10 cellular contexts compared by ENCODE assay signal in genomic region chr2:217360781-217361485, GRCh38.
A peak's percentile ranks its signal among the peaks of the same experiment; 100 is the strongest.
DNase-seq lines count a peak whose midpoint lies in the region; ATAC-seq and TF ChIP-seq lines count a peak whose summit lies in the region.
"Had no signal": no experiment of that assay in that cellular context is flagged by ENCODE, and none has a peak within 500 bp of the region (broad histone marks: within the 10 kb centered on the region; RNA-seq: fewer than 3 reads in every experiment).

No MANE protein-coding gene starts in this region.

- intact Hi-C loops in lower lobe of right lung (cut with DNase I) = no loop called here
- intact Hi-C loops in vagina (cut with DNase I) = no loop called here

- peak; percentile 67 to 71 for ATAC-seq in lower lobe of right lung

- H3K4me3 ChIP-seq in astrocyte of the spinal cord (ENCODE audit: low read depth, low read length) = no peak overlapping the region
- H3K4me3 ChIP-seq in lower lobe of right lung = no peak overlapping the region
- H3K4me3 ChIP-seq in vagina = no peak overlapping the region

- TF ChIP-seq CTCF in astrocyte of the spinal cord (IDR thresholded peaks at IDR 0.05; ENCODE audit: low read depth, low read length) = no peak
- TF ChIP-seq CTCF in lower lobe of right lung (IDR thresholded peaks at IDR 0.05) = no peak
- TF ChIP-seq CTCF in vagina (IDR thresholded peaks at IDR 0.05) = no peak

- H3K27me3 ChIP-seq in lower lobe of right lung (ENCODE audit: low read depth) (no peaks in the 10 kb centered on the region), vagina (no peaks in the 10 kb centered on the region)

- no peak for TF ChIP-seq POLR2A in vagina (IDR thresholded peaks at IDR 0.05)

- in situ Hi-C loops in astrocyte of the spinal cord (cut with HindIII; ENCODE audit: low sequenced_read_pairs) = no loop called here

- H3K9me3 ChIP-seq in lower lobe of right lung (no peaks in the 10 kb centered on the region), vagina (no peaks in the 10 kb centered on the region)

- peaks cover 32% of the 10 kb centered on the region for H3K4me1 ChIP-seq in lower lobe of right lung
- H3K4me1 ChIP-seq in vagina = peaks cover 43% of the 10 kb centered on the region

- H3K36me3 ChIP-seq in lower lobe of right lung = no peaks in the 10 kb centered on the region
- H3K36me3 ChIP-seq in vagina = no peaks in the 10 kb centered on the region

- peak; percentile 30 for DNase-seq in NCI-H146 (lab: John Stamatoyannopoulos, UW)
- DNase-seq in NCI-H146 treated with DMSO at 0.1 percent for 48 hours (lab: John Stamatoyannopoulos, UW; ENCODE audit: unreplicated experiment) = no peak
- DNase-seq in astrocyte of the spinal cord (ENCODE audit: low read depth, low spot score) = peak; percentile 64
- DNase-seq in lower lobe of right lung = no peak
- no peak for DNase-seq in vagina (ENCODE audit: extremely low spot score in 2 of 2)
- DNase-seq in activated T-cell treated with anti-CD3 and anti-CD28 coated beads, Interleukin-2, amount 50 U/mL, for 1 hour = no peak
- no peak for DNase-seq in GM19240 (ENCODE audit: insufficient read length, low spot score)
- no peak for DNase-seq in NCI-H524 (lab: John Stamatoyannopoulos, UW)
- DNase-seq: 8988T, NCI-H1930 had no signal

- H3K27ac ChIP-seq in lower lobe of right lung = no peak overlapping the region
- peak overlapping the region; percentile 64 for H3K27ac ChIP-seq in vagina

Comparison
In these comparisons a context has a peak if more than half of its experiments do, and no peak if none do; other contexts are left out.
1. DNase-seq: peak in NCI-H146 (single experiment) and astrocyte of the spinal cord (single experiment); none in NCI-H146 treated with DMSO at 0.1 percent for 48 hours (single experiment), lower lobe of right lung (single experiment), vagina (0 of 2), activated T-cell treated with anti-CD3 and anti-CD28 coated beads, Interleukin-2, amount 50 U/mL, for 1 hour (single experiment), GM19240 (single experiment) and NCI-H524 (0 of 2).